7 cellular contexts compared by ENCODE assay signal in genomic region chr11:34214961-34215805, GRCh38.
DNase-seq lines count a peak whose midpoint lies in the region; ATAC-seq and TF ChIP-seq lines count a peak whose summit lies in the region.

No MANE protein-coding gene starts in this region.

- H3K4me2 ChIP-seq in hepatocyte = no peak overlapping the region

- H3K27ac ChIP-seq in hepatocyte (no peak overlapping the region), heart left ventricle (no peak overlapping the region)

- intact Hi-C loops in heart left ventricle (cut with DNase I) = no loop called here

- H3K4me3 Mint-ChIP-seq in stimulated activated naive B cell treated with anti-CD40 and anti-IgM and Interleukin-4, amounts not matched to agents 10 μg/mL and 1 μg/mL and 100 μg/mL, for 72 hours = peak overlapping the region; percentile 26 to 61

- peaks cover 2 to 16% of the 10 kb centered on the region in 2 donors for H3K36me3 Mint-ChIP-seq in stimulated activated naive B cell treated with anti-CD40 and anti-IgM and Interleukin-4, amounts not matched to agents 10 μg/mL and 1 μg/mL and 100 μg/mL, for 72 hours

- peak; percentile 76 for ATAC-seq in HG02610 (IDR thresholded peaks at IDR 0.05; ENCODE audit: unreplicated experiment)
- peak; percentile 96 to 98 for ATAC-seq in stimulated activated naive B cell treated with anti-CD40 and anti-IgM and Interleukin-4, amounts not matched to agents 10 μg/mL and 1 μg/mL and 100 μg/mL, for 72 hours (replicated peaks)
- ATAC-seq in heart left ventricle = no peak

- H3K27ac Mint-ChIP-seq in stimulated activated naive B cell treated with anti-CD40 and anti-IgM and Interleukin-4, amounts not matched to agents 10 μg/mL and 1 μg/mL and 100 μg/mL, for 72 hours = peak overlapping the region; percentile 95

- H3K9me3 Mint-ChIP-seq in stimulated activated naive B cell treated with anti-CD40 and anti-IgM and Interleukin-4, amounts not matched to agents 10 μg/mL and 1 μg/mL and 100 μg/mL, for 72 hours = no peaks in the 10 kb centered on the region

- H2AFZ ChIP-seq in hepatocyte = no peak overlapping the region

- H3K27me3 Mint-ChIP-seq in stimulated activated naive B cell treated with anti-CD40 and anti-IgM and Interleukin-4, amounts not matched to agents 10 μg/mL and 1 μg/mL and 100 μg/mL, for 72 hours = no peaks in the 10 kb centered on the region

- WGBS in hepatocyte (ENCODE audit: low lambda C conversion rate, missing lambda C conversion rate) = 58% methylated on average over 5 of the region's 5 CpGs
- WGBS in heart left ventricle, 4 donors = 64 to 75% (median 68%) methylated on average over 5 of the region's 5 CpGs

- no peak for TF ChIP-seq CTCF in hepatocyte (IDR thresholded peaks at IDR 0.05; ENCODE audit: poor library complexity)
- TF ChIP-seq CTCF in heart left ventricle (IDR thresholded peaks at IDR 0.05) = no peak

- H3K27me3 ChIP-seq in hepatocyte (no peaks in the 10 kb centered on the region), heart left ventricle (no peaks in the 10 kb centered on the region)

- peak; percentile 80 to 86 for DNase-seq in activated CD4-positive, alpha-beta T cell treated with anti-CD3 and anti-CD28 coated beads, Interleukin-2, amount 50 U/mL, for 48 hours
- DNase-seq in hepatocyte (ENCODE audit: low spot score) (peak; percentile 29), Ammon's horn (ENCODE audit: low spot score) (no peak), heart left ventricle (no peak), SKM-1 treated with dmso at 0.1 percent for 144 hours (lab: John Stamatoyannopoulos, UW; ENCODE audit: unreplicated experiment) (no peak)
- DNase-seq in stimulated activated naive B cell treated with anti-CD40 and anti-IgM and Interleukin-4, amounts not matched to agents 10 μg/mL and 1 μg/mL and 100 μg/mL, for 72 hours = peak; percentile 44

- no peaks in the 10 kb centered on the region for H4K20me1 ChIP-seq in hepatocyte (ENCODE audit: insufficient read depth, poor library complexity, severe bottlenecking)

- H3K9me2 ChIP-seq in hepatocyte (replicated peaks; ENCODE audit: insufficient read depth) = no peaks in the 10 kb centered on the region

- peaks cover 19 to 23% of the 10 kb centered on the region in 2 donors for H3K4me1 Mint-ChIP-seq in stimulated activated naive B cell treated with anti-CD40 and anti-IgM and Interleukin-4, amounts not matched to agents 10 μg/mL and 1 μg/mL and 100 μg/mL, for 72 hours

- H3K36me3 ChIP-seq in hepatocyte (replicated peaks; ENCODE audit: insufficient read depth, low read depth) (no peaks in the 10 kb centered on the region), heart left ventricle (no peaks in the 10 kb centered on the region)

- H3K79me2 ChIP-seq in hepatocyte = peaks cover 26% of the 10 kb centered on the region

- no peaks in the 10 kb centered on the region for H3K9me3 ChIP-seq in hepatocyte (ENCODE audit: low read depth)
- no peaks in the 10 kb centered on the region for H3K9me3 ChIP-seq in heart left ventricle

- H3K4me3 ChIP-seq in hepatocyte (no peak overlapping the region), heart left ventricle (no peak overlapping the region)

- TF ChIP-seq POLR2A in heart left ventricle (IDR thresholded peaks at IDR 0.05) = no peak

- H3K4me1 ChIP-seq in hepatocyte (ENCODE audit: insufficient read depth) (no peaks in the 10 kb centered on the region), heart left ventricle (peaks cover 0 to 25% (median 3%) of the 10 kb centered on the region in 12 donors)

Comparison
In these comparisons a context has a peak if more than half of its experiments do, and no peak if none do; other contexts are left out.
1. ATAC-seq: peak in HG02610 (single experiment) and stimulated activated naive B cell treated with anti-CD40 and anti-IgM and Interleukin-4, amounts not matched to agents 10 μg/mL and 1 μg/mL and 100 μg/mL, for 72 hours (2 of 2); none in heart left ventricle (0 of 4).
2. DNase-seq: peak in activated CD4-positive, alpha-beta T cell treated with anti-CD3 and anti-CD28 coated beads, Interleukin-2, amount 50 U/mL, for 48 hours (2 of 2), hepatocyte (single experiment) and stimulated activated naive B cell treated with anti-CD40 and anti-IgM and Interleukin-4, amounts not matched to agents 10 μg/mL and 1 μg/mL and 100 μg/mL, for 72 hours (single experiment); none in Ammon's horn (single experiment), heart left ventricle (0 of 5) and SKM-1 treated with dmso at 0.1 percent for 144 hours (single experiment).